Comparison of ENCODE assay signal across 13 cellular contexts in the genomic region with DNA sequence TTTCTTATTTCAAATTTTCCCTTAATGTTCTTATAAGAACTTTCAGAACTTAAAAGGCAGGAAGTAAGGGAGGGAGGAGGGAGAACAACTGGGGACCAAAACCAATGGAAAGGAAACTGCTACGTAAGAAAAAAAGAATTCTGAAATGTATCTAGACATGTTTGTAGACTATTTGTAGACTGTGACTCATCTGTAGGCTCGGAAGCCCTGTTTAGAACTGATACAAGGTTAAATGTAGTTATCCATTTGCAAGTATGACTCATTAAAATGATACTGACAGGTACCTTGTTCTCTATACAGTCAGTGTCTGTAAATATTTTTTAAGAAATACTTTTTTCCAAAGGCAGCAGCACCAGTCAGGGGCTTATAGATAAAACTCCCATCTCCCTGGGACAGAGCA.
DNase-seq lines count a peak whose midpoint lies in the region; ATAC-seq and TF ChIP-seq lines count a peak whose summit lies in the region.
"Had no signal": no experiment of that assay in that cellular context is flagged by ENCODE, and none has a peak within 500 bp of the region (broad histone marks: within the 10 kb centered on the region; RNA-seq: fewer than 3 reads in every experiment).

No MANE protein-coding gene starts in this region.

- ATAC-seq in GM21381 (IDR thresholded peaks at IDR 0.05; ENCODE audit: unreplicated experiment) (peak; percentile 99), HG03280 (IDR thresholded peaks at IDR 0.05; ENCODE audit: unreplicated experiment) (peak; percentile 72)
- ATAC-seq: WTC11 had no signal

- BruUV-seq in mammary epithelial cell (replicated peaks; lab: Mats Ljungman, UMichigan), result no TSS peak

- intact Hi-C loops in mammary epithelial cell (cut with micrococcal nuclease), result no loop called here

- H3K27ac Mint-ChIP-seq in mesothelial cell of epicardium (no peak overlapping the region), chondrocyte (ENCODE audit: unreplicated experiment) (no peak overlapping the region)
- H3K27ac Mint-ChIP-seq: WTC11 had no signal

- dilution Hi-C loops in mammary epithelial cell (cut with HindIII; ENCODE audit: low sequenced_read_pairs), result no loop called here

- H3K4me3 ChIP-seq in mammary epithelial cell (replicated peaks in 1 of 3; ENCODE audit: insufficient read depth in 1 of 3, low read depth in 2 of 3, low read length in 3 of 3), result no peak overlapping the region

- H3K4me3 Mint-ChIP-seq in mesothelial cell of epicardium (no peak overlapping the region), chondrocyte (ENCODE audit: unreplicated experiment) (no peak overlapping the region)
- H3K4me3 Mint-ChIP-seq: WTC11 had no signal

- in situ Hi-C loops in mammary epithelial cell (cut with MboI; ENCODE audit: low sequenced_read_pairs in 2 of 2), result no loop called here

- H3K4me1 Mint-ChIP-seq in mesothelial cell of epicardium (no peaks in the 10 kb centered on the region), chondrocyte (ENCODE audit: low read depth) (peaks cover 8% of the 10 kb centered on the region)
- H3K4me1 Mint-ChIP-seq: WTC11 had no signal

- H3K9me3 Mint-ChIP-seq in mesothelial cell of epicardium (peaks cover 29% of the 10 kb centered on the region), chondrocyte (ENCODE audit: low read depth) (peaks cover 32% of the 10 kb centered on the region)

- no peaks in the 10 kb centered on the region for H3K36me3 ChIP-seq in mammary epithelial cell (ENCODE audit: insufficient read depth, low read length)

- peak; percentile 93 for DNase-seq in DMS53 treated with DMSO at 0.1 percent for 48 hours (lab: John Stamatoyannopoulos, UW; ENCODE audit: unreplicated experiment)
- DNase-seq in mammary epithelial cell, result peak; percentile 4
- no peak for DNase-seq in iPS-NIHi7 (ENCODE audit: extremely low spot score)
- DNase-seq in NCI-H2171 treated with DMSO at 0.1 percent for 48 hours (lab: John Stamatoyannopoulos, UW), result no peak
- no peak for DNase-seq in mesothelial cell of epicardium (ENCODE audit: low spot score in 2 of 2, unreplicated experiment in 2 of 2)
- no peak for DNase-seq in chondrocyte (ENCODE audit: low spot score)
- DNase-seq: aorta, C1 segment of cervical spinal cord, H7, NCI-H526 had no signal

- H3K36me3 Mint-ChIP-seq in mesothelial cell of epicardium (peaks cover 2% of the 10 kb centered on the region), chondrocyte (ENCODE audit: low read depth) (peaks cover 7% of the 10 kb centered on the region)
- H3K36me3 Mint-ChIP-seq: WTC11 had no signal

- H3K27me3 Mint-ChIP-seq in mesothelial cell of epicardium (ENCODE audit: low read depth) (peaks cover 28% of the 10 kb centered on the region), chondrocyte (ENCODE audit: low read depth) (no peaks in the 10 kb centered on the region)

- H3K4me2 ChIP-seq in mammary epithelial cell (ENCODE audit: insufficient read depth, low read depth, low read length), result no peak overlapping the region

- TF ChIP-seq CTCF in mammary epithelial cell (conservative IDR thresholded peaks at IDR 0.05 in 1 of 2, IDR thresholded peaks at IDR 0.05 in 1 of 2; ENCODE audit: extremely low read depth in 1 of 2, insufficient read depth in 1 of 2, low read depth in 1 of 2, low read length in 2 of 2) (no peak), mesothelial cell of epicardium (IDR thresholded peaks at IDR 0.05; ENCODE audit: unreplicated experiment) (no peak), chondrocyte (IDR thresholded peaks at IDR 0.05) (no peak)

- no peaks in the 10 kb centered on the region for H3K79me2 ChIP-seq in mammary epithelial cell (ENCODE audit: insufficient read depth, low read length)

- no peaks in the 10 kb centered on the region for H3K4me1 ChIP-seq in mammary epithelial cell (ENCODE audit: insufficient read depth, low read length)

- no peaks in the 10 kb centered on the region for H4K20me1 ChIP-seq in mammary epithelial cell (ENCODE audit: insufficient read depth, low read length)

- WGBS in mammary epithelial cell (ENCODE audit: low coverage, missing lambda C conversion rate), result 3% methylated on average over 2 of the region's 2 CpGs

- H3K27me3 ChIP-seq in mammary epithelial cell (ENCODE audit: insufficient read depth, low read length), result no peaks in the 10 kb centered on the region

- no peak overlapping the region for H3K27ac ChIP-seq in mammary epithelial cell (ENCODE audit: insufficient read depth, low read depth, low read length)

- no peaks in the 10 kb centered on the region for H3K9me3 ChIP-seq in mammary epithelial cell (replicated peaks; ENCODE audit: insufficient read depth, low read length)

- CTCF ChIA-PET in mammary epithelial cell (lab: Charles Lee; ENCODE audit: low non-redundant PET), result no interaction called here

- H2AFZ ChIP-seq in mammary epithelial cell (ENCODE audit: low read depth, low read length), result no peak overlapping the region

- no peak overlapping the region for H3K9ac ChIP-seq in mammary epithelial cell (ENCODE audit: insufficient read depth, low read length)

Comparison
In these comparisons a context has a peak if more than half of its experiments do, and no peak if none do; other contexts are left out.
1. DNase-seq: peak in DMS53 treated with DMSO at 0.1 percent for 48 hours (single experiment) and mammary epithelial cell (single experiment); none in iPS-NIHi7 (single experiment), NCI-H2171 treated with DMSO at 0.1 percent for 48 hours (single experiment), mesothelial cell of epicardium (0 of 2) and chondrocyte (single experiment).